22 cellular contexts compared by ENCODE assay signal in genomic region chr11:18111005-18111404, GRCh38. TPM values are rescaled to one million over a fixed set of nuclear protein-coding genes. Genes with fewer than 3 reads are reported as not detected.
"Had no signal": no experiment of that assay in that cellular context is flagged by ENCODE, and none has a peak within 500 bp of the region (broad histone marks: within the 10 kb centered on the region; RNA-seq: fewer than 3 reads in every experiment).

No MANE protein-coding gene starts in this region.

- H3K4me3 Mint-ChIP-seq: activated CD4-positive, alpha-beta T cell treated with anti-CD3 and anti-CD28 coated beads, Interleukin-2, amount 10 ng/mL, durations not matched to agents 24 days and 14 days; activated T-cell treated with anti-CD3 and anti-CD28 coated beads, Interleukin-2, amount 50 U/mL, for 72 hours; central memory CD8-positive, alpha-beta T cell; natural killer cell had no signal

- H3K4me3 ChIP-seq: coronary artery, esophagus muscularis mucosa, lung, transverse colon, vagina had no signal

- H3K27ac ChIP-seq: brain microvascular endothelial cell, coronary artery, esophagus muscularis mucosa, transverse colon, vagina had no signal

- H3K9me3 ChIP-seq: esophagus muscularis mucosa, transverse colon, vagina had no signal

- H3K27ac Mint-ChIP-seq: activated CD4-positive, alpha-beta T cell treated with anti-CD3 and anti-CD28 coated beads, Interleukin-2, amount 10 ng/mL, durations not matched to agents 24 days and 14 days; activated naive CD4-positive, alpha-beta T cell treated with anti-CD3 and anti-CD28 coated beads, Interleukin-2, amount 50 U/mL, for 72 hours; activated T-cell treated with anti-CD3 and anti-CD28 coated beads, Interleukin-2, amount 50 U/mL, for 72 hours; natural killer cell had no signal

- H3K27me3 ChIP-seq: brain microvascular endothelial cell, vagina had no signal

- H3K36me3 ChIP-seq: brain microvascular endothelial cell, esophagus muscularis mucosa, transverse colon, vagina had no signal

- H3K9me3 Mint-ChIP-seq: activated CD4-positive, alpha-beta T cell treated with anti-CD3 and anti-CD28 coated beads, Interleukin-2, amount 10 ng/mL, durations not matched to agents 24 days and 14 days; activated naive CD4-positive, alpha-beta T cell treated with anti-CD3 and anti-CD28 coated beads, Interleukin-2, amount 50 U/mL, for 72 hours; activated T-cell treated with anti-CD3 and anti-CD28 coated beads, Interleukin-2, amount 50 U/mL, for 72 hours; central memory CD8-positive, alpha-beta T cell; natural killer cell had no signal

- DNase-seq: activated CD4-positive, alpha-beta T cell treated with anti-CD3 and anti-CD28 coated beads, Interleukin-2, amount 10 ng/mL, durations not matched to agents 24 days and 14 days; activated CD4-positive, CD25-positive, alpha-beta regulatory T cell; activated CD8-positive, alpha-beta memory T cell treated with anti-CD3 and anti-CD28 coated beads, Interleukin-2, amount 50 U/mL, for 48 hours; activated gamma-delta T cell; activated T-cell treated with anti-CD3 and anti-CD28 coated beads, Interleukin-2, amount 50 U/mL, for 72 hours; amygdala; brain microvascular endothelial cell; hypothalamus; natural killer cell; stimulated activated CD4-positive, alpha-beta T cell treated with anti-CD3 and anti-CD28 coated beads, Interleukin-4, amount 100 ng/mL, for 24 hours; stimulated activated naive CD4-positive, alpha-beta T cell treated with Interleukin-2 at 50 U/mL for 16 hours; substantia nigra; transverse colon had no signal

- H3K36me3 Mint-ChIP-seq: activated naive CD4-positive, alpha-beta T cell treated with anti-CD3 and anti-CD28 coated beads, Interleukin-2, amount 50 U/mL, for 72 hours; natural killer cell had no signal

- H3K4me1 ChIP-seq: transverse colon had no signal

- ATAC-seq: activated naive CD4-positive, alpha-beta T cell treated with anti-CD3 and anti-CD28 coated beads, Interleukin-2, amount 50 U/mL, for 72 hours; activated T-cell treated with anti-CD3 and anti-CD28 coated beads, Interleukin-2, amount 50 U/mL, for 72 hours; natural killer cell had no signal

RNA-seq across cellular contexts. Expression of gene MRGPRX3, which starts 21.4 kb away (rescaled TPM):
- total RNA-seq: activated CD4-positive, alpha-beta T cell treated with anti-CD3 and anti-CD28 coated beads, Interleukin-2, amount 10 ng/mL, durations not matched to agents 24 days and 14 days; activated naive CD4-positive, alpha-beta T cell treated with anti-CD3 and anti-CD28 coated beads, Interleukin-2, amount 50 U/mL, for 72 hours; activated T-cell treated with anti-CD3 and anti-CD28 coated beads, Interleukin-2, amount 50 U/mL, for 72 hours; esophagus muscularis mucosa; mononuclear cell; natural killer cell; renal cortical epithelial cell; T-helper 2 cell treated with Interferon-gamma antibody and Interleukin-4, amounts not matched to agents 100 ng/mL and 5 ng/mL, for 36 hours; transverse colon; vagina had no signal
